Comparison of ENCODE assay signal across 1 cellular context in genomic region chr14:61074852-61075251, GRCh38.
TF ChIP-seq lines count a peak whose summit lies in the region.

No MANE protein-coding gene starts in this region.

TF ChIP-seq in WTC11, 78 proteins besides CTCF, POLR2A, EP300 and RAD21 (continued from another document):
- TF ChIP-seq, protein P1, sequence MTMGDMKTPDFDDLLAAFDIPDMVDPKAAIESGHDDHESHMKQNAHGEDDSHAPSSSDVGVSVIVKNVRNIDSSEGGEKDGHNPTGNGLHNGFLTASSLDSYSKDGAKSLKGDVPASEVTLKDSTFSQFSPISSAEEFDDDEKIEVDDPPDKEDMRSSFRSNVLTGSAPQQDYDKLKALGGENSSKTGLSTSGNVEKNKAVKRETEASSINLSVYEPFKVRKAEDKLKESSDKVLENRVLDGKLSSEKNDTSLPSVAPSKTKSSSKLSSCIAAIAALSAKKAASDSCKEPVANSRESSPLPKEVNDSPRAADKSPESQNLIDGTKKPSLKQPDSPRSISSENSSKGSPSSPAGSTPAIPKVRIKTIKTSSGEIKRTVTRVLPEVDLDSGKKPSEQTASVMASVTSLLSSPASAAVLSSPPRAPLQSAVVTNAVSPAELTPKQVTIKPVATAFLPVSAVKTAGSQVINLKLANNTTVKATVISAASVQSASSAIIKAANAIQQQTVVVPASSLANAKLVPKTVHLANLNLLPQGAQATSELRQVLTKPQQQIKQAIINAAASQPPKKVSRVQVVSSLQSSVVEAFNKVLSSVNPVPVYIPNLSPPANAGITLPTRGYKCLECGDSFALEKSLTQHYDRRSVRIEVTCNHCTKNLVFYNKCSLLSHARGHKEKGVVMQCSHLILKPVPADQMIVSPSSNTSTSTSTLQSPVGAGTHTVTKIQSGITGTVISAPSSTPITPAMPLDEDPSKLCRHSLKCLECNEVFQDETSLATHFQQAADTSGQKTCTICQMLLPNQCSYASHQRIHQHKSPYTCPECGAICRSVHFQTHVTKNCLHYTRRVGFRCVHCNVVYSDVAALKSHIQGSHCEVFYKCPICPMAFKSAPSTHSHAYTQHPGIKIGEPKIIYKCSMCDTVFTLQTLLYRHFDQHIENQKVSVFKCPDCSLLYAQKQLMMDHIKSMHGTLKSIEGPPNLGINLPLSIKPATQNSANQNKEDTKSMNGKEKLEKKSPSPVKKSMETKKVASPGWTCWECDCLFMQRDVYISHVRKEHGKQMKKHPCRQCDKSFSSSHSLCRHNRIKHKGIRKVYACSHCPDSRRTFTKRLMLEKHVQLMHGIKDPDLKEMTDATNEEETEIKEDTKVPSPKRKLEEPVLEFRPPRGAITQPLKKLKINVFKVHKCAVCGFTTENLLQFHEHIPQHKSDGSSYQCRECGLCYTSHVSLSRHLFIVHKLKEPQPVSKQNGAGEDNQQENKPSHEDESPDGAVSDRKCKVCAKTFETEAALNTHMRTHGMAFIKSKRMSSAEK (CRISPR knock-in tag; IDR thresholded peaks at IDR 0.05; ENCODE audit: borderline replicate concordance): no peak
- TF ChIP-seq SMAD3 (CRISPR knock-in tag; IDR thresholded peaks at IDR 0.05; ENCODE audit: borderline replicate concordance): no peak
